31 cellular contexts compared by ENCODE assay signal in the genomic region with DNA sequence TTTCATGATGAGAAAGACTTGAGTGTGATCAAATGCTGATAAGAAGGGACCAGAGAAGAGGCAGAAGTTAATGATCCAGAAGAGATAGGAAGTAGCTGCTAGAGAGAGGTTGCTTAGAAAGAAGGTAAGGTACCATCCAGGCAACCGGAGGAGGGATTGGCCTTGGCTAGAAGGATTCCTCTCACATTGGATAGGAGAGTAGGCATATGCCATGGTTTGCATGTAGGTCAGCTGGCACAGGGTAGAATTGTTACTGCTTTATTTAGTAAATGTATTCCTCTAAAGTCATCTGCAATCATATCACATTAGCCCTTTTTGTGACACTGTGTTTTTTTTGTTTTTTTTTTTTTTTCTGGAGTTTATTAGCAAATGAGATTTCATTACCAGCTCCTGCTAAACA.
"Had no signal": no experiment of that assay in that cellular context is flagged by ENCODE, and none has a peak within 500 bp of the region (broad histone marks: within the 10 kb centered on the region; RNA-seq: fewer than 3 reads in every experiment).

No MANE protein-coding gene starts in this region.

- ATAC-seq: activated CD4-positive, CD25-positive, alpha-beta regulatory T cell treated with anti-CD3 and anti-CD28 coated beads, Interleukin-2, amount 50 U/mL, for 24 hours; activated CD8-positive, alpha-beta memory T cell treated with anti-CD3 and anti-CD28 coated beads, Interleukin-2, amount 10 ng/mL, durations not matched to agents 7 days and 5 days; activated CD8-positive, alpha-beta T cell treated with anti-CD3 and anti-CD28 coated beads, Interleukin-2, amount 10 ng/mL, durations not matched to agents 7 days and 5 days; activated T-cell treated with anti-CD3 and anti-CD28 coated beads, Interleukin-2, amount 50 U/mL, for 72 hours; esophagus mucosa; T-helper 17 cell had no signal

- H3K4me1 Mint-ChIP-seq: activated CD8-positive, alpha-beta memory T cell treated with anti-CD3 and anti-CD28 coated beads, Interleukin-2, amount 10 ng/mL, durations not matched to agents 7 days and 5 days; activated naive CD4-positive, alpha-beta T cell treated with anti-CD3 and anti-CD28 coated beads, Interleukin-2, amount 10 ng/mL, durations not matched to agents 7 days and 5 days; central memory CD8-positive, alpha-beta T cell; T-helper 17 cell had no signal

- H3K27me3 Mint-ChIP-seq: activated CD4-positive, alpha-beta memory T cell treated with anti-CD3 and anti-CD28 coated beads for 36 hours; activated CD8-positive, alpha-beta memory T cell treated with anti-CD3 and anti-CD28 coated beads, Interleukin-2, amount 10 ng/mL, durations not matched to agents 7 days and 5 days; activated naive CD4-positive, alpha-beta T cell treated with anti-CD3 and anti-CD28 coated beads, Interleukin-2, amount 10 ng/mL, durations not matched to agents 7 days and 5 days; activated naive CD8-positive, alpha-beta T cell; activated T-cell treated with anti-CD3 and anti-CD28 coated beads, Interleukin-2, amount 50 U/mL, for 24 hours; central memory CD8-positive, alpha-beta T cell; T-helper 17 cell had no signal

- H3K4me3 Mint-ChIP-seq: activated B cell treated with CpG ODN at 0.5 μM for 24 hours; activated CD4-positive, alpha-beta memory T cell treated with anti-CD3 and anti-CD28 coated beads for 36 hours; activated CD8-positive, alpha-beta memory T cell treated with anti-CD3 and anti-CD28 coated beads, Interleukin-2, amount 10 ng/mL, durations not matched to agents 7 days and 5 days; activated CD8-positive, alpha-beta T cell treated with anti-CD3 and anti-CD28 coated beads, Interleukin-2, amount 10 ng/mL, durations not matched to agents 7 days and 5 days; activated naive CD4-positive, alpha-beta T cell treated with anti-CD3 and anti-CD28 coated beads, Interleukin-2, amount 10 ng/mL, durations not matched to agents 7 days and 5 days; activated naive CD8-positive, alpha-beta T cell; activated T-cell treated with anti-CD3 and anti-CD28 coated beads, Interleukin-2, amount 50 U/mL, for 24 hours; activated T-cell treated with anti-CD3 and anti-CD28 coated beads, Interleukin-2, amount 50 U/mL, for 72 hours; brain; central memory CD8-positive, alpha-beta T cell; dendritic cell treated with granulocyte-macrophage colony-stimulating factor and Interleukin-4, amounts not matched to agents 40 ng/mL and 50 ng/mL, for 4 days; endodermal cell; T-helper 17 cell; T-helper 2 cell treated with Interferon-gamma antibody and Interleukin-4, amounts not matched to agents 5 μg/mL and 100 μg/mL, for 36 hours had no signal

- H3K4me3 ChIP-seq: adrenal gland, ascending aorta, coronary artery, dorsolateral prefrontal cortex had no signal

- H3K36me3 Mint-ChIP-seq: activated CD4-positive, alpha-beta memory T cell treated with anti-CD3 and anti-CD28 coated beads for 36 hours; activated naive CD4-positive, alpha-beta T cell treated with anti-CD3 and anti-CD28 coated beads, Interleukin-2, amount 10 ng/mL, durations not matched to agents 7 days and 5 days; activated naive CD8-positive, alpha-beta T cell; brain had no signal

- H3K9me3 Mint-ChIP-seq: activated B cell treated with CpG ODN at 0.5 μM for 24 hours, brain, endodermal cell had no signal

- H3K36me3 ChIP-seq: adrenal gland, ascending aorta, WERI-Rb-1 had no signal

- H3K27me3 ChIP-seq: adrenal gland, ascending aorta, dorsolateral prefrontal cortex had no signal

- H3K4me1 ChIP-seq: ascending aorta had no signal

- DNase-seq: activated B cell treated with CpG ODN at 0.5 μM for 24 hours; activated CD4-positive, alpha-beta memory T cell treated with anti-CD3 and anti-CD28 coated beads for 36 hours; activated CD4-positive, alpha-beta T cell treated with anti-CD3 and anti-CD28 coated beads for 48 hours; activated CD8-positive, alpha-beta memory T cell treated with anti-CD3 and anti-CD28 coated beads, Interleukin-2, amount 10 ng/mL, durations not matched to agents 7 days and 5 days; activated CD8-positive, alpha-beta memory T cell treated with anti-CD3 and anti-CD28 coated beads, Interleukin-2, amount 50 U/mL, for 4 hours; activated CD8-positive, alpha-beta T cell treated with anti-CD3 and anti-CD28 coated beads, Interleukin-2, amount 10 ng/mL, durations not matched to agents 7 days and 5 days; activated gamma-delta T cell; activated naive CD4-positive, alpha-beta T cell; activated naive CD4-positive, alpha-beta T cell treated with anti-CD3 and anti-CD28 coated beads, Interleukin-2, amount 10 ng/mL, durations not matched to agents 7 days and 5 days; activated T-cell treated with anti-CD3 and anti-CD28 coated beads for 4 hours; activated T-cell treated with anti-CD3 and anti-CD28 coated beads, Interleukin-2, amount 50 U/mL, for 24 hours; activated T-cell treated with anti-CD3 and anti-CD28 coated beads, Interleukin-2, amount 50 U/mL, for 72 hours; adrenal gland; amygdala; effector memory CD4-positive, alpha-beta T cell; endodermal cell; head of caudate nucleus; T-helper 1 cell; T-helper 17 cell; T1000; WERI-Rb-1 had no signal

- H3K27ac ChIP-seq: adrenal gland, ascending aorta, coronary artery, WERI-Rb-1 had no signal

- H3K27ac Mint-ChIP-seq: activated B cell treated with CpG ODN at 0.5 μM for 24 hours; activated CD4-positive, alpha-beta memory T cell treated with anti-CD3 and anti-CD28 coated beads for 36 hours; activated CD8-positive, alpha-beta memory T cell treated with anti-CD3 and anti-CD28 coated beads, Interleukin-2, amount 10 ng/mL, durations not matched to agents 7 days and 5 days; activated CD8-positive, alpha-beta T cell treated with anti-CD3 and anti-CD28 coated beads, Interleukin-2, amount 10 ng/mL, durations not matched to agents 7 days and 5 days; activated naive CD4-positive, alpha-beta T cell treated with anti-CD3 and anti-CD28 coated beads, Interleukin-2, amount 10 ng/mL, durations not matched to agents 7 days and 5 days; activated naive CD8-positive, alpha-beta T cell; activated T-cell treated with anti-CD3 and anti-CD28 coated beads, Interleukin-2, amount 50 U/mL, for 24 hours; activated T-cell treated with anti-CD3 and anti-CD28 coated beads, Interleukin-2, amount 50 U/mL, for 72 hours; dendritic cell treated with granulocyte-macrophage colony-stimulating factor and Interleukin-4, amounts not matched to agents 40 ng/mL and 50 ng/mL, for 4 days; endodermal cell; T-helper 17 cell; T-helper 2 cell treated with Interferon-gamma antibody and Interleukin-4, amounts not matched to agents 5 μg/mL and 100 μg/mL, for 36 hours had no signal

- H3K9me3 ChIP-seq: adrenal gland, ascending aorta had no signal
